In the genomic region with DNA sequence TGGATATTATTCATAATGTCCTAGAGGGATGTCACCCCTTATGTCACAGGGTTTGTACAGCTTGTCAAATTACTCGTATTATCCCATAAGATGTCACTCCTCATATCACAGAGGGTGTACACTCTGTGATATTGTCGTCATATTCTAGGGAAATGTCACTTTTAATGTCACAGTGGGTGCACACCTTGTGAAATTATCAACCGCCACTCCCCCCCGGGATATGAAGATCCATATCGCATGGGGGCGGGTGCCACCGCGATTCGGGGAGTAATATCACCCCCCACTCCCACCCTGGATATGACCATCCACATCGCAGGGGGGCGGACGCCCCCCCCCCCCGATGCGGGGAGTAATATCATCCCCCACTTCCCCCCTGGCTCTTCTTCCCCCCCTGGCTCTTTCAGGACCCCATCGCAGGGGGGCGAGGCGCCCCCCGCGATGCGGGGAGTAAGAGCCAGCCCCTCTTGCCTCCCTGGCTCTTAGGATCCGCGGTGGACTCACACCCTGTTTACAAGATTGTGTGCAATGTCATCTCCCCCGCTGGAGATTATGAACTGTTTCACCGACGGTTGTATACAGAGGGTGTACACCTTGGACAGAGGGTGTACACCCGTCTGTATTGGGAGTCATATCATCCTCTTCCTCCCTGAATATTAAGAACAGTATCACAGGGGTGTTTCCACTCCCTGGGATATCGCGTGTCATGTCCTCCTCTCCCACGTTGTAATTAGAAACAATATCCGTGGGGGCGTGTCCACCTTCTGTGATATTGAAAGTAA, we compare ENCODE assay signal across 20 cellular contexts.
A peak's percentile ranks its signal among the peaks of the same experiment; 100 is the strongest.
DNase-seq lines count a peak whose midpoint lies in the region; ATAC-seq lines count a peak whose summit lies in the region.
"Had no signal": no experiment of that assay in that cellular context is flagged by ENCODE, and none has a peak within 500 bp of the region (broad histone marks: within the 10 kb centered on the region; RNA-seq: fewer than 3 reads in every experiment).

No MANE protein-coding gene starts in this region.

- intact Hi-C loops in activated CD4-positive, alpha-beta T cell treated with anti-CD3 and anti-CD28 coated beads for 36 hours (cut with DNase I, micrococcal nuclease): loop anchor here (5.0 kb wide), 1 partner anchor 92 kb away; a partner anchor contains a TSS

- no peaks in the 10 kb centered on the region for H3K9me3 Mint-ChIP-seq in activated CD4-positive, alpha-beta T cell treated with anti-CD3 and anti-CD28 coated beads for 36 hours (ENCODE audit: low read depth)
- H3K9me3 Mint-ChIP-seq in activated naive CD8-positive, alpha-beta T cell treated with anti-CD3 and anti-CD28 coated beads, Interleukin-2, amount 10 ng/mL, durations not matched to agents 7 days and 5 days: no peaks in the 10 kb centered on the region
- H3K9me3 Mint-ChIP-seq in activated naive CD8-positive, alpha-beta T cell treated with anti-CD3 and anti-CD28 coated beads for 36 hours: peaks cover 1% of the 10 kb centered on the region
- H3K9me3 Mint-ChIP-seq in stimulated activated effector memory CD8-positive, alpha-beta T cell treated with anti-CD3 and anti-CD28 coated beads, Interleukin-12 subunit alpha, Interleukin-12 subunit beta, amount 100 ng/mL, for 72 hours: no peaks in the 10 kb centered on the region
- H3K9me3 Mint-ChIP-seq: CD4-positive, CD25-positive, alpha-beta regulatory T cell had no signal

- no peaks in the 10 kb centered on the region for H3K36me3 Mint-ChIP-seq in activated CD4-positive, alpha-beta T cell treated with anti-CD3 and anti-CD28 coated beads for 36 hours (ENCODE audit: low read depth)
- H3K36me3 Mint-ChIP-seq in activated naive CD8-positive, alpha-beta T cell treated with anti-CD3 and anti-CD28 coated beads, Interleukin-2, amount 10 ng/mL, durations not matched to agents 7 days and 5 days: no peaks in the 10 kb centered on the region
- H3K36me3 Mint-ChIP-seq in activated naive CD8-positive, alpha-beta T cell treated with anti-CD3 and anti-CD28 coated beads for 36 hours: no peaks in the 10 kb centered on the region
- H3K36me3 Mint-ChIP-seq in stimulated activated effector memory CD8-positive, alpha-beta T cell treated with anti-CD3 and anti-CD28 coated beads, Interleukin-12 subunit alpha, Interleukin-12 subunit beta, amount 100 ng/mL, for 72 hours: no peaks in the 10 kb centered on the region
- H3K36me3 Mint-ChIP-seq: CD4-positive, CD25-positive, alpha-beta regulatory T cell had no signal

- CTCF ChIA-PET in activated CD4-positive, alpha-beta T cell treated with anti-CD3 and anti-CD28 coated beads for 36 hours (lab: Charles Lee): no interaction called here

- peak; percentile 75 for ATAC-seq in activated CD4-positive, alpha-beta T cell treated with anti-CD3 and anti-CD28 coated beads for 36 hours
- ATAC-seq in activated naive CD8-positive, alpha-beta T cell treated with anti-CD3 and anti-CD28 coated beads, Interleukin-2, amount 10 ng/mL, durations not matched to agents 7 days and 5 days (ENCODE audit: low read depth): peak; percentile 58
- peak; percentile 61 for ATAC-seq in stimulated activated effector memory CD8-positive, alpha-beta T cell treated with anti-CD3 and anti-CD28 coated beads, Interleukin-12 subunit alpha, Interleukin-12 subunit beta, amount 100 ng/mL, for 72 hours
- ATAC-seq in HG03196 (IDR thresholded peaks at IDR 0.05; ENCODE audit: unreplicated experiment): no peak
- ATAC-seq: Panc1 had no signal

- no peak overlapping the region for H3K4me3 Mint-ChIP-seq in activated CD4-positive, alpha-beta T cell treated with anti-CD3 and anti-CD28 coated beads for 36 hours
- H3K4me3 Mint-ChIP-seq in activated naive CD8-positive, alpha-beta T cell treated with anti-CD3 and anti-CD28 coated beads, Interleukin-2, amount 10 ng/mL, durations not matched to agents 7 days and 5 days: no peak overlapping the region
- no peak overlapping the region for H3K4me3 Mint-ChIP-seq in activated naive CD8-positive, alpha-beta T cell treated with anti-CD3 and anti-CD28 coated beads for 36 hours
- H3K4me3 Mint-ChIP-seq in stimulated activated effector memory CD8-positive, alpha-beta T cell treated with anti-CD3 and anti-CD28 coated beads, Interleukin-12 subunit alpha, Interleukin-12 subunit beta, amount 100 ng/mL, for 72 hours: no peak overlapping the region
- H3K4me3 Mint-ChIP-seq: CD4-positive, CD25-positive, alpha-beta regulatory T cell had no signal

- H3K4me1 Mint-ChIP-seq in activated CD4-positive, alpha-beta T cell treated with anti-CD3 and anti-CD28 coated beads for 36 hours: no peaks in the 10 kb centered on the region
- H3K4me1 Mint-ChIP-seq in activated naive CD8-positive, alpha-beta T cell treated with anti-CD3 and anti-CD28 coated beads, Interleukin-2, amount 10 ng/mL, durations not matched to agents 7 days and 5 days: no peaks in the 10 kb centered on the region
- H3K4me1 Mint-ChIP-seq in activated naive CD8-positive, alpha-beta T cell treated with anti-CD3 and anti-CD28 coated beads for 36 hours: no peaks in the 10 kb centered on the region
- no peaks in the 10 kb centered on the region for H3K4me1 Mint-ChIP-seq in stimulated activated effector memory CD8-positive, alpha-beta T cell treated with anti-CD3 and anti-CD28 coated beads, Interleukin-12 subunit alpha, Interleukin-12 subunit beta, amount 100 ng/mL, for 72 hours

- peak; percentile 57 for DNase-seq in activated CD4-positive, alpha-beta T cell treated with anti-CD3 and anti-CD28 coated beads for 36 hours
- no peak for DNase-seq in activated CD4-positive, alpha-beta T cell treated with anti-CD3 and anti-CD28 coated beads for 1 hour
- DNase-seq in activated naive CD8-positive, alpha-beta T cell treated with anti-CD3 and anti-CD28 coated beads, Interleukin-2, amount 10 ng/mL, durations not matched to agents 7 days and 5 days: no peak
- no peak for DNase-seq in activated naive CD8-positive, alpha-beta T cell treated with anti-CD3 and anti-CD28 coated beads for 36 hours
- DNase-seq in NCI-H69 (lab: John Stamatoyannopoulos, UW) (peak; percentile 87), SIG-M5 (lab: John Stamatoyannopoulos, UW) (no peak)
- DNase-seq in stimulated activated effector memory CD8-positive, alpha-beta T cell treated with anti-CD3 and anti-CD28 coated beads, Interleukin-12 subunit alpha, Interleukin-12 subunit beta, amount 100 ng/mL, for 72 hours (ENCODE audit: low spot score in 2 of 2): peak in 1 of 2 donors; percentile 68
- DNase-seq: ACHN, Calu3, DMS53, GOT3, KG1, NCI-H1092 treated with DMSO at 0.1 percent for 48 hours, NCI-H1694, NCI-H2107, NCI-H446, NCI-H774 had no signal

- peaks cover 2% of the 10 kb centered on the region for H3K27me3 Mint-ChIP-seq in activated CD4-positive, alpha-beta T cell treated with anti-CD3 and anti-CD28 coated beads for 36 hours
- no peaks in the 10 kb centered on the region for H3K27me3 Mint-ChIP-seq in activated naive CD8-positive, alpha-beta T cell treated with anti-CD3 and anti-CD28 coated beads, Interleukin-2, amount 10 ng/mL, durations not matched to agents 7 days and 5 days
- peaks cover 4% of the 10 kb centered on the region for H3K27me3 Mint-ChIP-seq in activated naive CD8-positive, alpha-beta T cell treated with anti-CD3 and anti-CD28 coated beads for 36 hours
- H3K27me3 Mint-ChIP-seq: CD4-positive, CD25-positive, alpha-beta regulatory T cell had no signal

- POLR2A ChIA-PET in activated CD4-positive, alpha-beta T cell treated with anti-CD3 and anti-CD28 coated beads for 36 hours (lab: Charles Lee): no interaction called here
- POLR2A ChIA-PET in activated naive CD8-positive, alpha-beta T cell treated with anti-CD3 and anti-CD28 coated beads, Interleukin-2, amount 10 ng/mL, durations not matched to agents 7 days and 5 days (lab: Charles Lee): no interaction called here

- no peak overlapping the region for H3K27ac Mint-ChIP-seq in activated CD4-positive, alpha-beta T cell treated with anti-CD3 and anti-CD28 coated beads for 36 hours
- H3K27ac Mint-ChIP-seq in activated naive CD8-positive, alpha-beta T cell treated with anti-CD3 and anti-CD28 coated beads, Interleukin-2, amount 10 ng/mL, durations not matched to agents 7 days and 5 days: no peak overlapping the region
- no peak overlapping the region for H3K27ac Mint-ChIP-seq in activated naive CD8-positive, alpha-beta T cell treated with anti-CD3 and anti-CD28 coated beads for 36 hours
- H3K27ac Mint-ChIP-seq in stimulated activated effector memory CD8-positive, alpha-beta T cell treated with anti-CD3 and anti-CD28 coated beads, Interleukin-12 subunit alpha, Interleukin-12 subunit beta, amount 100 ng/mL, for 72 hours: no peak overlapping the region
- H3K27ac Mint-ChIP-seq: CD4-positive, CD25-positive, alpha-beta regulatory T cell had no signal

Comparison
In these comparisons a context has a peak if more than half of its experiments do, and no peak if none do; other contexts are left out.
1. DNase-seq: peak in activated CD4-positive, alpha-beta T cell treated with anti-CD3 and anti-CD28 coated beads for 36 hours (single experiment) and NCI-H69 (single experiment); none in activated CD4-positive, alpha-beta T cell treated with anti-CD3 and anti-CD28 coated beads for 1 hour (single experiment), activated naive CD8-positive, alpha-beta T cell treated with anti-CD3 and anti-CD28 coated beads, Interleukin-2, amount 10 ng/mL, durations not matched to agents 7 days and 5 days (single experiment), activated naive CD8-positive, alpha-beta T cell treated with anti-CD3 and anti-CD28 coated beads for 36 hours (single experiment) and SIG-M5 (single experiment).